In the genomic region with DNA sequence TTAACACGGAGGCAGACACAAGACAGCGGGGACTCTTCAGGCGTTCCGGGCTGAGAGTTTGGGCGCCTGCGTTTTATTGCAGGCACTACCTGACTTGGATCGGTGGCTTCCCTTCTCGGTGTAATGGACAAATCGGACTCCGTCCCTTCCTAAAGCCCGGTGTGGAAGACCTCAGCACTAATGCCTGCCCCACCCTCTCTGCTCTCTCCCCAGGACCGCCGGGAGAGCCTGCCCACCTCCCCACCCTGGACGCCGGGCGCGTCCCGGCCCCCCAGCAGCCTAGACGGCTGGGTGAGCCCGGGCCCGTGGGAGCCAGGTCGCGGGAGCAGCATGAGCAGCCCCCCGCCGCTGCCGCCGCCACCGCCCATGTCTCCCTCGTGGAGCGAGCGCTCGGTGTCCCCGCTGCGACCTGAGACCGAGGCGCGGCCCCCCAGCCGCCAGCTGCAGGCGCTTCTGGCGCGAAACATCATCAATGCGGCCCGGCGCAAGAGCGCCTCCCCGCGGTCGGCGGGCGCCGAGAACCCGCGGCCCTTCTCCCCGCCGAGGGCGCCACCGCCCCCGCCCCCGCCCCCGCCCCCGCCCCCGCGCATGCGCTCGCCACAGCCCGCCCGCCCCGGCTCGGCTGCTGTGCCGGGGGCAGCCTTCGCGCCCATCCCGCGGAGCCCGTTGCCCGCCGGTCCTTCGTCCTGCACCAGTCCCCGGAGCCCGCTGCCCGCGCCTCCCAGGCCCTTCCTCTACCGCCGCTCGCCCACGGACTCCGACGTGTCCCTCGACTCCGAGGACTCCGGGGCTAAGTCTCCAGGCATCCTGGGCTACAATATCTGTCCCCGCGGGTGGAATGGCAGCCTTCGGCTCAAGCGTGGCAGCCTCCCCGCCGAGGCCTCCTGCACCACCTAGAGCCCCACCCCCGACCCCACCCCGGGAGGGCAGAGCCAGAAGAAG, we compare ENCODE assay signal across 2 cellular contexts.
TF ChIP-seq lines count a peak whose summit lies in the region.

No MANE protein-coding gene starts in this region.

TF ChIP-seq in HEK293T, 16 proteins besides CTCF, POLR2A, EP300 and RAD21:
- TF ChIP-seq TARDBP (IDR thresholded peaks at IDR 0.05) (no peak), L3MBTL2 (conservative IDR thresholded peaks at IDR 0.05) (peak; percentile 62)

TF ChIP-seq in GM12878, 131 proteins besides CTCF, POLR2A, EP300 and RAD21 (continued from another document and continues in another):
- no peak for TF ChIP-seq ZSCAN29 (IDR thresholded peaks at IDR 0.05)
- TF ChIP-seq RCOR1 (conservative IDR thresholded peaks at IDR 0.05; ENCODE audit: low read depth, low read length), result 0 out of 2 replicates have a peak, but pooled peaks have one; percentile 26
- 0 out of 2 replicates have a peak, but pooled peaks have one; percentile 13 for TF ChIP-seq CREB1 (IDR thresholded peaks at IDR 0.05; ENCODE audit: low read depth)
- TF ChIP-seq RELA (IDR thresholded peaks at IDR 0.05; ENCODE audit: borderline replicate concordance, partially characterized antibody), result no peak
- TF ChIP-seq TCF12 (IDR thresholded peaks at IDR 0.05; ENCODE audit: low read depth, low read length), result peak; percentile 67; the same call in 1 of the 2 replicates
- TF ChIP-seq, protein P1, sequence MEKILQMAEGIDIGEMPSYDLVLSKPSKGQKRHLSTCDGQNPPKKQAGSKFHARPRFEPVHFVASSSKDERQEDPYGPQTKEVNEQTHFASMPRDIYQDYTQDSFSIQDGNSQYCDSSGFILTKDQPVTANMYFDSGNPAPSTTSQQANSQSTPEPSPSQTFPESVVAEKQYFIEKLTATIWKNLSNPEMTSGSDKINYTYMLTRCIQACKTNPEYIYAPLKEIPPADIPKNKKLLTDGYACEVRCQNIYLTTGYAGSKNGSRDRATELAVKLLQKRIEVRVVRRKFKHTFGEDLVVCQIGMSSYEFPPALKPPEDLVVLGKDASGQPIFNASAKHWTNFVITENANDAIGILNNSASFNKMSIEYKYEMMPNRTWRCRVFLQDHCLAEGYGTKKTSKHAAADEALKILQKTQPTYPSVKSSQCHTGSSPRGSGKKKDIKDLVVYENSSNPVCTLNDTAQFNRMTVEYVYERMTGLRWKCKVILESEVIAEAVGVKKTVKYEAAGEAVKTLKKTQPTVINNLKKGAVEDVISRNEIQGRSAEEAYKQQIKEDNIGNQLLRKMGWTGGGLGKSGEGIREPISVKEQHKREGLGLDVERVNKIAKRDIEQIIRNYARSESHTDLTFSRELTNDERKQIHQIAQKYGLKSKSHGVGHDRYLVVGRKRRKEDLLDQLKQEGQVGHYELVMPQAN (conservative IDR thresholded peaks at IDR 0.05), result no peak
- TF ChIP-seq RB1 (IDR thresholded peaks at IDR 0.05; ENCODE audit: borderline replicate concordance), result peak; percentile 96; the same call in 1 of the 2 replicates
- no peak for TF ChIP-seq PAX8 (IDR thresholded peaks at IDR 0.05)
- no peak for TF ChIP-seq ZNF274 (IDR thresholded peaks at IDR 0.05; ENCODE audit: insufficient read depth, insufficient read length)
- no peak for TF ChIP-seq MEF2B (IDR thresholded peaks at IDR 0.05; ENCODE audit: partially characterized antibody, poor library complexity, severe bottlenecking)
- TF ChIP-seq, protein P2, sequence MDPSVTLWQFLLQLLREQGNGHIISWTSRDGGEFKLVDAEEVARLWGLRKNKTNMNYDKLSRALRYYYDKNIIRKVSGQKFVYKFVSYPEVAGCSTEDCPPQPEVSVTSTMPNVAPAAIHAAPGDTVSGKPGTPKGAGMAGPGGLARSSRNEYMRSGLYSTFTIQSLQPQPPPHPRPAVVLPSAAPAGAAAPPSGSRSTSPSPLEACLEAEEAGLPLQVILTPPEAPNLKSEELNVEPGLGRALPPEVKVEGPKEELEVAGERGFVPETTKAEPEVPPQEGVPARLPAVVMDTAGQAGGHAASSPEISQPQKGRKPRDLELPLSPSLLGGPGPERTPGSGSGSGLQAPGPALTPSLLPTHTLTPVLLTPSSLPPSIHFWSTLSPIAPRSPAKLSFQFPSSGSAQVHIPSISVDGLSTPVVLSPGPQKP (IDR thresholded peaks at IDR 0.05; ENCODE audit: low read depth, low read length), result no peak
- TF ChIP-seq YY1 (IDR thresholded peaks at IDR 0.05; ENCODE audit: low read depth, low read length), result peak; percentile 52; the same call in 1 of the 2 replicates
- TF ChIP-seq POLR2AphosphoS5 (IDR thresholded peaks at IDR 0.05; ENCODE audit: low read length), result 0 out of 2 replicates have a peak, but pooled peaks have one; percentile 13
- TF ChIP-seq, protein P3, sequence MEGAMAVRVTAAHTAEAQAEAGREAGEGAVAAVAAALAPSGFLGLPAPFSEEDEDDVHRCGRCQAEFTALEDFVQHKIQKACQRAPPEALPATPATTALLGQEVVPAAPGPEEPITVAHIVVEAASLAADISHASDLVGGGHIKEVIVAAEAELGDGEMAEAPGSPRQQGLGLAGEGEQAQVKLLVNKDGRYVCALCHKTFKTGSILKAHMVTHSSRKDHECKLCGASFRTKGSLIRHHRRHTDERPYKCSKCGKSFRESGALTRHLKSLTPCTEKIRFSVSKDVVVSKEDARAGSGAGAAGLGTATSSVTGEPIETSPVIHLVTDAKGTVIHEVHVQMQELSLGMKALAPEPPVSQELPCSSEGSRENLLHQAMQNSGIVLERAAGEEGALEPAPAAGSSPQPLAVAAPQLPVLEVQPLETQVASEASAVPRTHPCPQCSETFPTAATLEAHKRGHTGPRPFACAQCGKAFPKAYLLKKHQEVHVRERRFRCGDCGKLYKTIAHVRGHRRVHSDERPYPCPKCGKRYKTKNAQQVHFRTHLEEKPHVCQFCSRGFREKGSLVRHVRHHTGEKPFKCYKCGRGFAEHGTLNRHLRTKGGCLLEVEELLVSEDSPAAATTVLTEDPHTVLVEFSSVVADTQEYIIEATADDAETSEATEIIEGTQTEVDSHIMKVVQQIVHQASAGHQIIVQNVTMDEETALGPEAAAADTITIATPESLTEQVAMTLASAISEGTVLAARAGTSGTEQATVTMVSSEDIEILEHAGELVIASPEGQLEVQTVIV (IDR thresholded peaks at IDR 0.05; ENCODE audit: borderline replicate concordance, partially characterized antibody), result no peak
- TF ChIP-seq, protein P4, sequence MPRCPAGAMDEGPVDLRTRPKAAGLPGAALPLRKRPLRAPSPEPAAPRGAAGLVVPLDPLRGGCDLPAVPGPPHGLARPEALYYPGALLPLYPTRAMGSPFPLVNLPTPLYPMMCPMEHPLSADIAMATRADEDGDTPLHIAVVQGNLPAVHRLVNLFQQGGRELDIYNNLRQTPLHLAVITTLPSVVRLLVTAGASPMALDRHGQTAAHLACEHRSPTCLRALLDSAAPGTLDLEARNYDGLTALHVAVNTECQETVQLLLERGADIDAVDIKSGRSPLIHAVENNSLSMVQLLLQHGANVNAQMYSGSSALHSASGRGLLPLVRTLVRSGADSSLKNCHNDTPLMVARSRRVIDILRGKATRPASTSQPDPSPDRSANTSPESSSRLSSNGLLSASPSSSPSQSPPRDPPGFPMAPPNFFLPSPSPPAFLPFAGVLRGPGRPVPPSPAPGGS (IDR thresholded peaks at IDR 0.05; ENCODE audit: borderline replicate concordance, insufficient read depth, low read depth, low read length, poor library complexity, severe bottlenecking), result no peak
- 0 out of 2 replicates have a peak, but pooled peaks have one; percentile 23 for TF ChIP-seq NRF1 (conservative IDR thresholded peaks at IDR 0.05; ENCODE audit: low read depth, low read length)
- TF ChIP-seq, protein P5, sequence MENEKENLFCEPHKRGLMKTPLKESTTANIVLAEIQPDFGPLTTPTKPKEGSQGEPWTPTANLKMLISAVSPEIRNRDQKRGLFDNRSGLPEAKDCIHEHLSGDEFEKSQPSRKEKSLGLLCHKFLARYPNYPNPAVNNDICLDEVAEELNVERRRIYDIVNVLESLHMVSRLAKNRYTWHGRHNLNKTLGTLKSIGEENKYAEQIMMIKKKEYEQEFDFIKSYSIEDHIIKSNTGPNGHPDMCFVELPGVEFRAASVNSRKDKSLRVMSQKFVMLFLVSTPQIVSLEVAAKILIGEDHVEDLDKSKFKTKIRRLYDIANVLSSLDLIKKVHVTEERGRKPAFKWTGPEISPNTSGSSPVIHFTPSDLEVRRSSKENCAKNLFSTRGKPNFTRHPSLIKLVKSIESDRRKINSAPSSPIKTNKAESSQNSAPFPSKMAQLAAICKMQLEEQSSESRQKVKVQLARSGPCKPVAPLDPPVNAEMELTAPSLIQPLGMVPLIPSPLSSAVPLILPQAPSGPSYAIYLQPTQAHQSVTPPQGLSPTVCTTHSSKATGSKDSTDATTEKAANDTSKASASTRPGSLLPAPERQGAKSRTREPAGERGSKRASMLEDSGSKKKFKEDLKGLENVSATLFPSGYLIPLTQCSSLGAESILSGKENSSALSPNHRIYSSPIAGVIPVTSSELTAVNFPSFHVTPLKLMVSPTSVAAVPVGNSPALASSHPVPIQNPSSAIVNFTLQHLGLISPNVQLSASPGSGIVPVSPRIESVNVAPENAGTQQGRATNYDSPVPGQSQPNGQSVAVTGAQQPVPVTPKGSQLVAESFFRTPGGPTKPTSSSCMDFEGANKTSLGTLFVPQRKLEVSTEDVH (IDR thresholded peaks at IDR 0.05; ENCODE audit: low read depth, partially characterized antibody), result no peak
- TF ChIP-seq CHD1 (IDR thresholded peaks at IDR 0.05; ENCODE audit: low read depth, low read length), result no peak
- TF ChIP-seq, protein P6, sequence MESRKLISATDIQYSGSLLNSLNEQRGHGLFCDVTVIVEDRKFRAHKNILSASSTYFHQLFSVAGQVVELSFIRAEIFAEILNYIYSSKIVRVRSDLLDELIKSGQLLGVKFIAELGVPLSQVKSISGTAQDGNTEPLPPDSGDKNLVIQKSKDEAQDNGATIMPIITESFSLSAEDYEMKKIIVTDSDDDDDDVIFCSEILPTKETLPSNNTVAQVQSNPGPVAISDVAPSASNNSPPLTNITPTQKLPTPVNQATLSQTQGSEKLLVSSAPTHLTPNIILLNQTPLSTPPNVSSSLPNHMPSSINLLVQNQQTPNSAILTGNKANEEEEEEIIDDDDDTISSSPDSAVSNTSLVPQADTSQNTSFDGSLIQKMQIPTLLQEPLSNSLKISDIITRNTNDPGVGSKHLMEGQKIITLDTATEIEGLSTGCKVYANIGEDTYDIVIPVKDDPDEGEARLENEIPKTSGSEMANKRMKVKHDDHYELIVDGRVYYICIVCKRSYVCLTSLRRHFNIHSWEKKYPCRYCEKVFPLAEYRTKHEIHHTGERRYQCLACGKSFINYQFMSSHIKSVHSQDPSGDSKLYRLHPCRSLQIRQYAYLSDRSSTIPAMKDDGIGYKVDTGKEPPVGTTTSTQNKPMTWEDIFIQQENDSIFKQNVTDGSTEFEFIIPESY (IDR thresholded peaks at IDR 0.05), result no peak
- peak; percentile 24; the same call in 1 of the 3 replicates for TF ChIP-seq POU2F2 (IDR thresholded peaks at IDR 0.05; ENCODE audit: borderline replicate concordance, low read depth, low read length)
- TF ChIP-seq MYC (IDR thresholded peaks at IDR 0.05; ENCODE audit: insufficient read depth, insufficient read length, insufficient replicate concordance, low read length, severe bottlenecking), result no peak
- 0 out of 2 replicates have a peak, but pooled peaks have one; percentile 48 for TF ChIP-seq SMARCA5 (IDR thresholded peaks at IDR 0.05)
- TF ChIP-seq SP1 (IDR thresholded peaks at IDR 0.05; ENCODE audit: low read depth, low read length), result no peak
- TF ChIP-seq RFX5 (IDR thresholded peaks at IDR 0.05; ENCODE audit: low read depth, low read length), result no peak
- TF ChIP-seq, protein P7, sequence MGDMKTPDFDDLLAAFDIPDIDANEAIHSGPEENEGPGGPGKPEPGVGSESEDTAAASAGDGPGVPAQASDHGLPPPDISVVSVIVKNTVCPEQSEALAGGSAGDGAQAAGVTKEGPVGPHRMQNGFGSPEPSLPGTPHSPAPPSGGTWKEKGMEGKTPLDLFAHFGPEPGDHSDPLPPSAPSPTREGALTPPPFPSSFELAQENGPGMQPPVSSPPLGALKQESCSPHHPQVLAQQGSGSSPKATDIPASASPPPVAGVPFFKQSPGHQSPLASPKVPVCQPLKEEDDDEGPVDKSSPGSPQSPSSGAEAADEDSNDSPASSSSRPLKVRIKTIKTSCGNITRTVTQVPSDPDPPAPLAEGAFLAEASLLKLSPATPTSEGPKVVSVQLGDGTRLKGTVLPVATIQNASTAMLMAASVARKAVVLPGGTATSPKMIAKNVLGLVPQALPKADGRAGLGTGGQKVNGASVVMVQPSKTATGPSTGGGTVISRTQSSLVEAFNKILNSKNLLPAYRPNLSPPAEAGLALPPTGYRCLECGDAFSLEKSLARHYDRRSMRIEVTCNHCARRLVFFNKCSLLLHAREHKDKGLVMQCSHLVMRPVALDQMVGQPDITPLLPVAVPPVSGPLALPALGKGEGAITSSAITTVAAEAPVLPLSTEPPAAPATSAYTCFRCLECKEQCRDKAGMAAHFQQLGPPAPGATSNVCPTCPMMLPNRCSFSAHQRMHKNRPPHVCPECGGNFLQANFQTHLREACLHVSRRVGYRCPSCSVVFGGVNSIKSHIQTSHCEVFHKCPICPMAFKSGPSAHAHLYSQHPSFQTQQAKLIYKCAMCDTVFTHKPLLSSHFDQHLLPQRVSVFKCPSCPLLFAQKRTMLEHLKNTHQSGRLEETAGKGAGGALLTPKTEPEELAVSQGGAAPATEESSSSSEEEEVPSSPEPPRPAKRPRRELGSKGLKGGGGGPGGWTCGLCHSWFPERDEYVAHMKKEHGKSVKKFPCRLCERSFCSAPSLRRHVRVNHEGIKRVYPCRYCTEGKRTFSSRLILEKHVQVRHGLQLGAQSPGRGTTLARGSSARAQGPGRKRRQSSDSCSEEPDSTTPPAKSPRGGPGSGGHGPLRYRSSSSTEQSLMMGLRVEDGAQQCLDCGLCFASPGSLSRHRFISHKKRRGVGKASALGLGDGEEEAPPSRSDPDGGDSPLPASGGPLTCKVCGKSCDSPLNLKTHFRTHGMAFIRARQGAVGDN (IDR thresholded peaks at IDR 0.05), result no peak
- TF ChIP-seq, protein P8, sequence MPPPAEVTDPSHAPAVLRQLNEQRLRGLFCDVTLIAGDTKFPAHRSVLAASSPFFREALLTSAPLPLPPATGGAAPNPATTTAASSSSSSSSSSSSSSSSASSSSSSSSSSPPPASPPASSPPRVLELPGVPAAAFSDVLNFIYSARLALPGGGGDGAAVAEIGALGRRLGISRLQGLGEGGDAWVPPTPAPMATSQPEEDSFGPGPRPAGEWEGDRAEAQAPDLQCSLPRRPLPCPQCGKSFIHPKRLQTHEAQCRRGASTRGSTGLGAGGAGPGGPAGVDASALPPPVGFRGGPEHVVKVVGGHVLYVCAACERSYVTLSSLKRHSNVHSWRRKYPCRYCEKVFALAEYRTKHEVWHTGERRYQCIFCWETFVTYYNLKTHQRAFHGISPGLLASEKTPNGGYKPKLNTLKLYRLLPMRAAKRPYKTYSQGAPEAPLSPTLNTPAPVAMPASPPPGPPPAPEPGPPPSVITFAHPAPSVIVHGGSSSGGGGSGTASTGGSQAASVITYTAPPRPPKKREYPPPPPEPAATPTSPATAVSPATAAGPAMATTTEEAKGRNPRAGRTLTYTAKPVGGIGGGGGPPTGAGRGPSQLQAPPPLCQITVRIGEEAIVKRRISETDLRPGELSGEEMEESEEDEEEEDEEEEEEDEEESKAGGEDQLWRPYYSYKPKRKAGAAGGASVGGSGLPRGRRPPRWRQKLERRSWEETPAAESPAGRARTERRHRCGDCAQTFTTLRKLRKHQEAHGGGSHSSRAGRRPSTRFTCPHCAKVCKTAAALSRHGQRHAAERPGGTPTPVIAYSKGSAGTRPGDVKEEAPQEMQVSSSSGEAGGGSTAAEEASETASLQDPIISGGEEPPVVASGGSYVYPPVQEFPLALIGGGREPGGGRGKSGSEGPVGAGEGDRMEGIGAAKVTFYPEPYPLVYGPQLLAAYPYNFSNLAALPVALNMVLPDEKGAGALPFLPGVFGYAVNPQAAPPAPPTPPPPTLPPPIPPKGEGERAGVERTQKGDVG (CRISPR knock-in tag; IDR thresholded peaks at IDR 0.05), result no peak
- TF ChIP-seq, protein P9, sequence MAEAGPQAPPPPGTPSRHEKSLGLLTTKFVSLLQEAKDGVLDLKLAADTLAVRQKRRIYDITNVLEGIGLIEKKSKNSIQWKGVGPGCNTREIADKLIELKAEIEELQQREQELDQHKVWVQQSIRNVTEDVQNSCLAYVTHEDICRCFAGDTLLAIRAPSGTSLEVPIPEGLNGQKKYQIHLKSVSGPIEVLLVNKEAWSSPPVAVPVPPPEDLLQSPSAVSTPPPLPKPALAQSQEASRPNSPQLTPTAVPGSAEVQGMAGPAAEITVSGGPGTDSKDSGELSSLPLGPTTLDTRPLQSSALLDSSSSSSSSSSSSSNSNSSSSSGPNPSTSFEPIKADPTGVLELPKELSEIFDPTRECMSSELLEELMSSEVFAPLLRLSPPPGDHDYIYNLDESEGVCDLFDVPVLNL (IDR thresholded peaks at IDR 0.05; ENCODE audit: low read depth, low read length), result no peak
